In genomic region chr11:128708660-128709059, GRCh38 we compare ENCODE assay signal across 19 cellular contexts. TPM values are rescaled to one million over a fixed set of nuclear protein-coding genes. Genes with fewer than 3 reads are reported as not detected.
DNase-seq lines count a peak whose midpoint lies in the region; ATAC-seq and TF ChIP-seq lines count a peak whose summit lies in the region.
"Had no signal": no experiment of that assay in that cellular context is flagged by ENCODE, and none has a peak within 500 bp of the region (broad histone marks: within the 10 kb centered on the region; RNA-seq: fewer than 3 reads in every experiment).

No MANE protein-coding gene starts in this region.

- POLR2A ChIA-PET in SK-N-SH (lab: Yijun Ruan, JAX), result no interaction called here

- CTCF ChIA-PET in SK-N-SH (lab: Yijun Ruan, JAX), result interaction anchor here (0.8 kb wide), 1 partner anchor 70 kb away, joined by 3 read pairs; no protein-coding TSS in a partner anchor

- H3K36me3 ChIP-seq in SK-N-SH (replicated peaks in 1 of 2; ENCODE audit: control insufficient read depth in 1 of 2, insufficient read depth in 2 of 2, low read length in 1 of 2) (peaks cover 0 to 12% of the 10 kb centered on the region in 2 experiments), GM23248 (ENCODE audit: low read depth) (no peaks in the 10 kb centered on the region), neutrophil (peaks cover 13% of the 10 kb centered on the region)

- H3F3A ChIP-seq in SK-N-SH (replicated peaks; ENCODE audit: insufficient read depth) (peaks cover 9% of the 10 kb centered on the region), GM23248 (ENCODE audit: insufficient read depth) (peaks cover 53% of the 10 kb centered on the region)

- in situ Hi-C loops in GM23248 (cut with MboI), result no loop called here

- H3K4me3 ChIP-seq in SK-N-SH (ENCODE audit: low read depth in 2 of 2, low read length in 1 of 2) (no peak overlapping the region), GM23248 (no peak overlapping the region; the same call in 1 of the 2 replicates), neutrophil (ENCODE audit: low read depth in 1 of 2, low read length in 1 of 2) (no peak overlapping the region)

- no peaks in the 10 kb centered on the region for H3K9me3 ChIP-seq in SK-N-SH
- H3K9me3 ChIP-seq in GM23248 (ENCODE audit: low read depth), result no peaks in the 10 kb centered on the region
- H3K9me3 ChIP-seq in neutrophil, result no peaks in the 10 kb centered on the region

- H3K27ac ChIP-seq in SK-N-SH (ENCODE audit: low read depth in 2 of 2, low read length in 1 of 2), result peak overlapping the region in 1 of 2 experiments; percentile 83; a peak in 2 of 4 replicates
- peak overlapping the region; percentile 85 for H3K27ac ChIP-seq in GM23248
- peak overlapping the region; percentile 99 for H3K27ac ChIP-seq in neutrophil
- H3K27ac ChIP-seq: 22Rv1 had no signal

- H2AFZ ChIP-seq in SK-N-SH (ENCODE audit: low read depth) (no peak overlapping the region), GM23248 (no peak overlapping the region)

- no peak for DNase-seq in SK-N-SH
- no peak for DNase-seq in GM23248
- peak; percentile 75 for DNase-seq in dermis blood vessel endothelial cell
- no peak for DNase-seq in OCI-M1 (lab: John Stamatoyannopoulos, UW)
- DNase-seq: activated CD4-positive, alpha-beta T cell treated with anti-CD3 and anti-CD28 coated beads for 48 hours; activated CD8-positive, alpha-beta memory T cell treated with anti-CD3 and anti-CD28 coated beads, Interleukin-2, amount 50 U/mL, for 48 hours; activated naive CD4-positive, alpha-beta T cell treated with anti-CD3 and anti-CD28 coated beads, Interleukin-2, amount 10 ng/mL, durations not matched to agents 7 days and 5 days; C1 segment of cervical spinal cord; cortex of kidney; DMS153; MM.1S; NCI-H1694 treated with DMSO at 0.1 percent for 48 hours; NCI-H82 had no signal

- ATAC-seq in SK-N-SH treated with all-trans-retinoic acid at 6 μM for 48 hours (no peak), HG03520 (IDR thresholded peaks at IDR 0.05; ENCODE audit: unreplicated experiment) (no peak), HG03159 (IDR thresholded peaks at IDR 0.05; ENCODE audit: unreplicated experiment) (no peak)

- H3K4me2 ChIP-seq in SK-N-SH (0 out of 2 replicates have a peak overlapping the region, but pooled peaks have one; percentile 9), GM23248 (ENCODE audit: unreplicated experiment) (peak overlapping the region; percentile 63)

- H3K9me2 ChIP-seq in SK-N-SH (no peaks in the 10 kb centered on the region), GM23248 (ENCODE audit: insufficient read depth) (no peaks in the 10 kb centered on the region)

- peak overlapping the region; percentile 38; the same call in 1 of the 2 replicates for H3K9ac ChIP-seq in SK-N-SH
- H3K9ac ChIP-seq in GM23248, result no peak overlapping the region

- H4K20me1 ChIP-seq in SK-N-SH (ENCODE audit: insufficient read depth), result no peaks in the 10 kb centered on the region
- no peaks in the 10 kb centered on the region for H4K20me1 ChIP-seq in GM23248 (ENCODE audit: insufficient read depth)

- TF ChIP-seq EP300 in SK-N-SH (IDR thresholded peaks at IDR 0.05; ENCODE audit: borderline replicate concordance in 1 of 2, low read depth in 1 of 2, low read length in 1 of 2), result no peak

- H3K79me2 ChIP-seq in SK-N-SH (ENCODE audit: insufficient read depth), result peaks cover 92% of the 10 kb centered on the region
- peaks cover 84% of the 10 kb centered on the region for H3K79me2 ChIP-seq in GM23248 (ENCODE audit: insufficient read depth)

- no peak for TF ChIP-seq RAD21 in SK-N-SH (IDR thresholded peaks at IDR 0.05; ENCODE audit: low read length)

- peaks cover 0 to 29% of the 10 kb centered on the region in 2 experiments; a peak in 3 of 4 replicates for H3K4me1 ChIP-seq in SK-N-SH (ENCODE audit: control insufficient read depth in 1 of 2, insufficient read depth in 2 of 2, low read depth in 1 of 2, low read length in 1 of 2)
- peaks cover 62% of the 10 kb centered on the region for H3K4me1 ChIP-seq in GM23248 (ENCODE audit: insufficient read depth)
- peaks cover 87 to 96% of the 10 kb centered on the region in 2 experiments for H3K4me1 ChIP-seq in neutrophil (ENCODE audit: control insufficient read depth in 1 of 2, insufficient read depth in 1 of 2, low read depth in 1 of 2, low read length in 1 of 2)

- WGBS in SK-N-SH (ENCODE audit: low lambda C conversion rate), result 90% methylated on average over 5 of the region's 5 CpGs
- WGBS in GM23248 (ENCODE audit: low coverage in 1 of 2, low lambda C conversion rate in 2 of 2, missing lambda C conversion rate in 2 of 2), 2 experiments, result 84 to 86% methylated on average over 5 of the region's 5 CpGs

- no peaks in the 10 kb centered on the region for H3K27me3 ChIP-seq in SK-N-SH (ENCODE audit: insufficient read depth)
- no peaks in the 10 kb centered on the region for H3K27me3 ChIP-seq in GM23248 (replicated peaks; ENCODE audit: insufficient read depth)
- no peaks in the 10 kb centered on the region for H3K27me3 ChIP-seq in neutrophil

- TF ChIP-seq CTCF in SK-N-SH (IDR thresholded peaks at IDR 0.05) (no peak), neutrophil (IDR thresholded peaks at IDR 0.05) (no peak)

TF ChIP-seq in SK-N-SH, 30 proteins besides CTCF, POLR2A, EP300 and RAD21:
- no peak for TF ChIP-seq SMC3 (IDR thresholded peaks at IDR 0.05; ENCODE audit: low read depth, low read length)
- no peak for TF ChIP-seq NRF1 (IDR thresholded peaks at IDR 0.05; ENCODE audit: low read depth, low read length)
- TF ChIP-seq PBX3 (IDR thresholded peaks at IDR 0.05), result no peak
- TF ChIP-seq GATA2 (CRISPR knock-in tag; IDR thresholded peaks at IDR 0.05), result no peak
- no peak for TF ChIP-seq POLR2AphosphoS5 (IDR thresholded peaks at IDR 0.05; ENCODE audit: low read depth, low read length)

TF ChIP-seq in SK-N-SH treated with all-trans-retinoic acid at 6 μM for 48 hours, 23 proteins besides CTCF, POLR2A, EP300 and RAD21:
- no peak for TF ChIP-seq CSDC2 (CRISPR knock-in tag; IDR thresholded peaks at IDR 0.05)
- TF ChIP-seq ARNTL (CRISPR knock-in tag; IDR thresholded peaks at IDR 0.05; ENCODE audit: borderline replicate concordance, low read depth), result no peak
- no peak for TF ChIP-seq GLIS3 (CRISPR knock-in tag; IDR thresholded peaks at IDR 0.05)
- TF ChIP-seq ISL1 (CRISPR knock-in tag; IDR thresholded peaks at IDR 0.05), result no peak
- TF ChIP-seq SNAI2 (CRISPR knock-in tag; IDR thresholded peaks at IDR 0.05), result no peak
- TF ChIP-seq ZFP3 (CRISPR knock-in tag; IDR thresholded peaks at IDR 0.05), result no peak
- TF ChIP-seq ZC3H10 (CRISPR knock-in tag; IDR thresholded peaks at IDR 0.05), result no peak
- TF ChIP-seq, protein P1, sequence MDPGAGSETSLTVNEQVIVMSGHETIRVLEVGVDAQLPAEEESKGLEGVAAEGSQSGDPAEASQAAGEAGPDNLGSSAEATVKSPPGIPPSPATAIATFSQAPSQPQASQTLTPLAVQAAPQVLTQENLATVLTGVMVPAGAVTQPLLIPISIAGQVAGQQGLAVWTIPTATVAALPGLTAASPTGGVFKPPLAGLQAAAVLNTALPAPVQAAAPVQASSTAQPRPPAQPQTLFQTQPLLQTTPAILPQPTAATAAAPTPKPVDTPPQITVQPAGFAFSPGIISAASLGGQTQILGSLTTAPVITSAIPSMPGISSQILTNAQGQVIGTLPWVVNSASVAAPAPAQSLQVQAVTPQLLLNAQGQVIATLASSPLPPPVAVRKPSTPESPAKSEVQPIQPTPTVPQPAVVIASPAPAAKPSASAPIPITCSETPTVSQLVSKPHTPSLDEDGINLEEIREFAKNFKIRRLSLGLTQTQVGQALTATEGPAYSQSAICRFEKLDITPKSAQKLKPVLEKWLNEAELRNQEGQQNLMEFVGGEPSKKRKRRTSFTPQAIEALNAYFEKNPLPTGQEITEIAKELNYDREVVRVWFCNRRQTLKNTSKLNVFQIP (CRISPR knock-in tag; IDR thresholded peaks at IDR 0.05; ENCODE audit: borderline replicate concordance, low read depth), result no peak
- TF ChIP-seq TSHZ2 (CRISPR knock-in tag; IDR thresholded peaks at IDR 0.05), result no peak
- TF ChIP-seq TOX (CRISPR knock-in tag; IDR thresholded peaks at IDR 0.05; ENCODE audit: borderline replicate concordance), result no peak
TF ChIP-seq in SK-N-SH treated with all-trans-retinoic acid at 6 μM for 48 hours: peak in this region for 0.

RNA-seq across cellular contexts. Expression of gene FLI1, which starts 14.8 kb away (rescaled TPM):
- polyA plus RNA-seq in SK-N-SH (2012; rRNA removed), result 14.7 and 16.7 TPM in 2 replicates
- 6.6 and 9.8 TPM in 2 replicates for polyA plus RNA-seq in SK-N-SH (2012; cell fraction: cytosol; rRNA removed)
- polyA plus RNA-seq in SK-N-SH (2012; cell fraction: nucleus; rRNA removed), result 10.6 and 13.2 TPM in 2 replicates
- 12.1 and 22.3 TPM in 2 replicates for total RNA-seq in GM23248 (2014; rRNA removed; shearing (Covaris generic))
- polyA plus RNA-seq in GM23248 (2016; fragmentation: Nextera tagmentation; extraction: Ambion mirVana), result 15.5 and 16.8 TPM in 2 replicates
- total RNA-seq in dermis blood vessel endothelial cell, result 210 and 251 TPM in 2 replicates
- total RNA-seq: progenitor cell of endocrine pancreas had no signal
